In the genomic region with DNA sequence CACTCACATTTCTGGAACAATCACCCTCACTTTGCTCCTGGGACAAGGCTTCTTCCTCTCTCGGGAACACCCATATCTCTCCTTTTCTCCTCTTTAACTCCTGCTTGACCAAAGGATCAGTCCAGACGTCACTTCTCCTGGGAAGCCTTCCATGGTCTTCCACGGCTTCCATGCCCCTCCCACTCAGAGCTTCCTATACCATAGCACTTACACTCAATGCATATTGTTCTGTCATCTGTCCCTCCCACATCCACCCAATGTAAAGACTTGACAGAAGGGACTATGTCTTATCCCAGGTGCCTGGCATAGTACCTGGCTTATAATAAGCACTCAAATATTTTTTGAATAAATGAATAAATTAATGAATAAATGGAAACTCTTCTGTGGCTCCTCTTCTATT, we compare ENCODE assay signal across 12 cellular contexts. TPM values are rescaled to one million over a fixed set of nuclear protein-coding genes. Genes with fewer than 3 reads are reported as not detected.
DNase-seq lines count a peak whose midpoint lies in the region; ATAC-seq lines count a peak whose summit lies in the region.
"Had no signal": no experiment of that assay in that cellular context is flagged by ENCODE, and none has a peak within 500 bp of the region (broad histone marks: within the 10 kb centered on the region; RNA-seq: fewer than 3 reads in every experiment).

No MANE protein-coding gene starts in this region.

- no peaks in the 10 kb centered on the region for H3K36me3 Mint-ChIP-seq in naive B cell

- no peaks in the 10 kb centered on the region for H3K9me3 Mint-ChIP-seq in naive B cell

- peak overlapping the region in 1 of 6 donors; percentile 80 for H3K27ac Mint-ChIP-seq in naive B cell

- in situ Hi-C loops in SK-MEL-5 (cut with HindIII; ENCODE audit: low pct_unique_long_range_greater_than_20kb, low sequenced_read_pairs), result no loop called here

- DNase-seq in SK-MEL-5 (ENCODE audit: low read depth, low spot score) (peak; percentile 34), naive B cell (no peak), NCI-H1092 (lab: John Stamatoyannopoulos, UW) (no peak), dermis blood vessel endothelial cell (no peak), NCI-H2196 treated with DMSO at 0.1 percent for 48 hours (lab: John Stamatoyannopoulos, UW; ENCODE audit: unreplicated experiment) (no peak)
- no peak for DNase-seq in stimulated activated naive CD4-positive, alpha-beta T cell treated with Interleukin-2 at 50 U/mL for 16 hours (lab: John Stamatoyannopoulos, UW)
- DNase-seq: caudate nucleus, NCI-H2081 had no signal

- ATAC-seq in GM18511 (IDR thresholded peaks at IDR 0.05; ENCODE audit: unreplicated experiment) (peak; percentile 25), GM21529 (IDR thresholded peaks at IDR 0.05; ENCODE audit: unreplicated experiment) (peak; percentile 14), naive B cell (ENCODE audit: low read depth in 2 of 2) (no peak)

- peaks cover 4 to 16% (median 12%) of the 10 kb centered on the region in 3 donors for H3K27me3 Mint-ChIP-seq in naive B cell

- peak overlapping the region in 7 of 8 donors; percentile 48 to 94 (median 82) for H3K4me3 Mint-ChIP-seq in naive B cell

- peaks cover 31 to 38% (median 31%) of the 10 kb centered on the region in 3 donors for H3K4me1 Mint-ChIP-seq in naive B cell

RNA-seq across cellular contexts. Expression of a gene that starts 28.2 kb away (rescaled TPM):
- 0.21 TPM in 1 of 2 replicates, not detected in the other for total RNA-seq in SK-MEL-5 (2014; rRNA removed; shearing (Covaris generic))
- polyA plus RNA-seq in SK-MEL-5 (2015; cell fraction: cytosol; rRNA removed), result 0.10 and 0.12 TPM in 2 replicates
- not detected in 2 replicates for polyA plus RNA-seq in SK-MEL-5 (2015; cell fraction: nucleus; rRNA removed)
- polyA plus RNA-seq in naive B cell (ENCODE audit: low read depth in 6 of 6), result not detected
- 62.4 and 126 TPM in 2 replicates for total RNA-seq in dermis blood vessel endothelial cell
- total RNA-seq: OCI-LY7; T-helper 1 cell treated with Interleukin-12 subunit alpha and Interleukin-12 subunit beta and Interleukin-4 antibody, amounts not matched to agents 30 ng/mL and 1 ng/mL, for 36 hours had no signal

Comparison
In these comparisons a context has a peak if more than half of its experiments do, and no peak if none do; other contexts are left out.
1. ATAC-seq: peak in GM18511 (single experiment) and GM21529 (single experiment); none in naive B cell (0 of 2).
2. RNA of a gene that starts 28.2 kb away (total RNA-seq): 62.4 to 126 TPM in dermis blood vessel endothelial cell; 0.21 TPM in SK-MEL-5; every median in the first group is over 10 times any median in the second.